8 cellular contexts compared by ENCODE assay signal in genomic region chr15:78750566-78750965, GRCh38.
DNase-seq lines count a peak whose midpoint lies in the region; ATAC-seq, FAIRE-seq and TF ChIP-seq lines count a peak whose summit lies in the region.

No MANE protein-coding gene starts in this region.

- no peak for DNase-seq in Calu3
- DNase-seq in RWPE2 (ENCODE audit: low spot score) = peak; percentile 41
- no peak for DNase-seq in foreskin keratinocyte
- peak in 2 of 6 donors; percentile 21 to 41 for DNase-seq in pancreas
- no peak for DNase-seq in DMS114 treated with DMSO at 0.1 percent for 48 hours (lab: John Stamatoyannopoulos, UW; ENCODE audit: unreplicated experiment)
- no peak for DNase-seq in central memory CD4-positive, alpha-beta T cell
- DNase-seq in middle frontal gyrus (ENCODE audit: extremely low spot score, low spot score) = no peak

- no peaks in the 10 kb centered on the region for H3K27me3 ChIP-seq in RWPE2 (ENCODE audit: insufficient read depth, poor library complexity, severe bottlenecking)
- no peaks in the 10 kb centered on the region for H3K27me3 ChIP-seq in foreskin keratinocyte
- H3K27me3 ChIP-seq in pancreas = no peaks in the 10 kb centered on the region

- H3K4me1 ChIP-seq in RWPE2 (ENCODE audit: insufficient read depth, poor library complexity, severe bottlenecking) = peaks cover under 1% of the 10 kb centered on the region
- H3K4me1 ChIP-seq in foreskin keratinocyte = no peaks in the 10 kb centered on the region
- H3K4me1 ChIP-seq in pancreas = no peaks in the 10 kb centered on the region

- H3K4me3 ChIP-seq in RWPE2 (ENCODE audit: severe bottlenecking) (no peak overlapping the region), pancreas (peak overlapping the region in 1 of 4 donors; percentile 17)

- no peaks in the 10 kb centered on the region for H3K9me3 Mint-ChIP-seq in Calu3 (ENCODE audit: low read depth, unreplicated experiment)

- intact Hi-C loops in Calu3 (cut with micrococcal nuclease; ENCODE audit: unreplicated experiment) (no loop called here), pancreas (cut with DNase I) (loop anchor here in 2 of 3 donors (5.0 to 10.0 kb wide), 2 partner anchors 133 to 136 kb away; no protein-coding TSS in a partner anchor)

- no peaks in the 10 kb centered on the region for H3K36me3 ChIP-seq in RWPE2 (ENCODE audit: low read depth)
- no peaks in the 10 kb centered on the region for H3K36me3 ChIP-seq in pancreas

- BruUV-seq in Calu3 (replicated peaks; lab: Mats Ljungman, UMichigan) = no TSS peak

- no peak for FAIRE-seq in pancreas (lab: Jason Lieb, UNC)

- H3K9me3 ChIP-seq in RWPE2 (ENCODE audit: severe bottlenecking) (no peaks in the 10 kb centered on the region), pancreas (no peaks in the 10 kb centered on the region)

- peak; percentile 37 for ATAC-seq in RWPE2 (ENCODE audit: low read depth)
- ATAC-seq in foreskin keratinocyte = peak; percentile 36
- peak; percentile 49 to 69 (median 52) for ATAC-seq in pancreas
- no peak for ATAC-seq in HG03025 (IDR thresholded peaks at IDR 0.05; ENCODE audit: low FRiP score, unreplicated experiment)

- no peak overlapping the region for H3K27ac Mint-ChIP-seq in Calu3 (ENCODE audit: unreplicated experiment)

- WGBS in pancreas, 2 donors = 13 to 15% methylated on average over 7 of the region's 7 CpGs

- peaks cover 8% of the 10 kb centered on the region for H3K4me1 Mint-ChIP-seq in Calu3 (ENCODE audit: low read depth, unreplicated experiment)

- peaks cover 27% of the 10 kb centered on the region for H3K27me3 Mint-ChIP-seq in Calu3 (ENCODE audit: unreplicated experiment)

- TF ChIP-seq CTCF in Calu3 (IDR thresholded peaks at IDR 0.05; ENCODE audit: unreplicated experiment) (no peak), RWPE2 (IDR thresholded peaks at IDR 0.05; ENCODE audit: poor library complexity, severe bottlenecking) (no peak), foreskin keratinocyte (conservative IDR thresholded peaks at IDR 0.05) (no peak), pancreas (IDR thresholded peaks at IDR 0.05) (no peak)

- H3K36me3 Mint-ChIP-seq in Calu3 (ENCODE audit: insufficient read depth, unreplicated experiment) = peaks cover 6% of the 10 kb centered on the region

- peak overlapping the region; percentile 60 for H3K4me3 Mint-ChIP-seq in Calu3 (ENCODE audit: low read depth, unreplicated experiment)

- CTCF ChIA-PET in Calu3 (lab: Charles Lee) = interaction anchor here (0.6 to 1.9 kb wide), 6 partner anchors 10 to 184 kb away, joined by 3 to 5 read pairs (median 3); no protein-coding TSS in a partner anchor

- H3K27ac ChIP-seq in RWPE2 (ENCODE audit: poor library complexity, severe bottlenecking) (no peak overlapping the region), foreskin keratinocyte (no peak overlapping the region), pancreas (no peak overlapping the region)
